11 cellular contexts compared by ENCODE assay signal in genomic region chr16:11780988-11781680, GRCh38. TPM values are rescaled to one million over a fixed set of nuclear protein-coding genes. Genes with fewer than 3 reads are reported as not detected.
A peak's percentile ranks its signal among the peaks of the same experiment; 100 is the strongest.
DNase-seq lines count a peak whose midpoint lies in the region; ATAC-seq, FAIRE-seq and TF ChIP-seq lines count a peak whose summit lies in the region.
"Had no signal": no experiment of that assay in that cellular context is flagged by ENCODE, and none has a peak within 500 bp of the region (broad histone marks: within the 10 kb centered on the region; RNA-seq: fewer than 3 reads in every experiment).

No MANE protein-coding gene starts in this region.

- TF ChIP-seq CTCF in K562 (IDR thresholded peaks at IDR 0.05 in 2 of 3, conservative IDR thresholded peaks at IDR 0.05 in 1 of 3; ENCODE audit: insufficient read depth in 2 of 3, low read depth in 1 of 3, low read length in 3 of 3): no peak
- no peak for TF ChIP-seq CTCF in prostate gland (IDR thresholded peaks at IDR 0.05)
- no peak for TF ChIP-seq CTCF in D721Med (IDR thresholded peaks at IDR 0.05; ENCODE audit: insufficient read depth, missing control alignments)

- WGBS in K562 (ENCODE audit: insufficient coverage, low coverage, missing lambda C conversion rate): 75% methylated on average over 4 of the region's 4 CpGs
- WGBS in prostate gland: 59% methylated on average over 4 of the region's 4 CpGs

- TF ChIP-seq RAD21 in K562 (CRISPR knock-in tag; conservative IDR thresholded peaks at IDR 0.05 in 1 of 2, IDR thresholded peaks at IDR 0.05 in 1 of 2): no peak

- no peak overlapping the region for H2AFZ ChIP-seq in K562 (ENCODE audit: low read depth, low read length)

- peaks cover 7 to 19% of the 10 kb centered on the region in 2 experiments for H3K4me1 ChIP-seq in K562 (replicated peaks in 1 of 2; ENCODE audit: control insufficient read depth in 2 of 2, insufficient read depth in 2 of 2, low read length in 2 of 2)
- peaks cover 12% of the 10 kb centered on the region for H3K4me1 ChIP-seq in prostate gland (replicated peaks)

- no peak for ATAC-seq in K562
- ATAC-seq: Panc1 had no signal

- BruUV-seq in K562 (replicated peaks; lab: Mats Ljungman, UMichigan): no TSS peak

- H3K36me3 ChIP-seq in K562 (ENCODE audit: control insufficient read depth, insufficient read depth, low read length): peaks cover 55% of the 10 kb centered on the region
- H3K36me3 ChIP-seq in prostate gland: peaks cover 0 to 7% of the 10 kb centered on the region in 2 donors

- CTCF ChIA-PET in K562 (lab: Yijun Ruan, JAX; ENCODE audit: low intra/inter-chr PET ratio): no interaction called here

- H3K4me3 ChIP-seq in K562 (no peak overlapping the region), prostate gland (no peak overlapping the region)

- TF ChIP-seq POLR2A in K562 (conservative IDR thresholded peaks at IDR 0.05): no peak
- no peak for TF ChIP-seq POLR2A in prostate gland (IDR thresholded peaks at IDR 0.05)

- TF ChIP-seq EP300 in K562 (IDR thresholded peaks at IDR 0.05; ENCODE audit: low read length): no peak

- peak; percentile 5 for DNase-seq in DMS153 (lab: John Stamatoyannopoulos, UW)
- DNase-seq in DMS153 treated with DMSO at 0.1 percent for 48 hours (lab: John Stamatoyannopoulos, UW; ENCODE audit: unreplicated experiment): no peak
- DNase-seq in NCI-H446 treated with DMSO at 0.1 percent for 48 hours (lab: John Stamatoyannopoulos, UW): peak; percentile 61
- DNase-seq in K562 (ENCODE audit: extremely low read depth in 1 of 4, low spot score in 3 of 4): no peak
- no peak for DNase-seq in prostate gland (ENCODE audit: low spot score)
- DNase-seq in D721Med (ENCODE audit: insufficient read length, low spot score): no peak
- DNase-seq in C1 segment of cervical spinal cord (lab: John Stamatoyannopoulos, UW): no peak
- no peak for DNase-seq in central memory CD4-positive, alpha-beta T cell
- DNase-seq: GOT3 had no signal

- peaks cover 52% of the 10 kb centered on the region for H3K79me2 ChIP-seq in K562 (ENCODE audit: control insufficient read depth, insufficient read depth, low read length)

- no peak overlapping the region for H3K9ac ChIP-seq in K562 (ENCODE audit: insufficient read depth in 1 of 2, low read depth in 2 of 2, low read length in 2 of 2)

- H3K4me2 ChIP-seq in K562 (ENCODE audit: insufficient read depth, low read length): no peak overlapping the region

- no peak for FAIRE-seq in K562 (lab: Jason Lieb, UNC)
- no peak for FAIRE-seq in D721Med (lab: Jason Lieb, UNC)

- H4K20me1 ChIP-seq in K562 (replicated peaks; ENCODE audit: control insufficient read depth, insufficient read depth, low read length): peaks cover 8% of the 10 kb centered on the region; the same call in 1 of the 2 replicates

- POLR2A ChIA-PET in K562 (lab: Yijun Ruan, JAX): interaction anchor here (0.6 to 3.3 kb wide), 3 partner anchors 10 to 82 kb away, joined by 4 to 18 read pairs (median 6); no protein-coding TSS in a partner anchor

- H3K9me3 ChIP-seq in K562 (replicated peaks; ENCODE audit: control insufficient read depth, insufficient read depth, low read depth, low read length): no peaks in the 10 kb centered on the region
- no peaks in the 10 kb centered on the region for H3K9me3 ChIP-seq in prostate gland
- H3K9me3 ChIP-seq: neutrophil had no signal

- H3K27ac ChIP-seq in K562 (ENCODE audit: extremely low read depth, low read depth, low read length): no peak overlapping the region
- peak overlapping the region; percentile 81 to 84 for H3K27ac ChIP-seq in prostate gland

- intact Hi-C loops in K562 (cut with micrococcal nuclease): no loop called here
- intact Hi-C loops in prostate gland (cut with DNase I): loop anchor here (5.0 kb wide), 1 partner anchor 39 kb away; the partner anchor contains the start of gene TXNDC11

- in situ Hi-C loops in K562 (cut with MboI): no loop called here

- H3K9me1 ChIP-seq in K562 (ENCODE audit: control insufficient read depth, insufficient read depth, low read length): no peaks in the 10 kb centered on the region

- H3K27me3 ChIP-seq in K562 (ENCODE audit: control insufficient read depth in 2 of 2, insufficient read depth in 2 of 2, low read length in 2 of 2) (no peaks in the 10 kb centered on the region), prostate gland (replicated peaks; ENCODE audit: insufficient read depth) (no peaks in the 10 kb centered on the region)
- H3K27me3 ChIP-seq: neutrophil had no signal

RNA-seq across cellular contexts. Expression of gene ZC3H7A, which starts 15.9 kb away (rescaled TPM):
- 92.3 and 244 TPM in 2 replicates for total RNA-seq in K562 (2011; cell fraction: chromatin; rRNA removed; ENCODE audit: low replicate concordance)
- 39.2 and 47.5 TPM in 2 replicates for total RNA-seq in K562 (2011; cell fraction: nucleolus; rRNA removed)
- 76.0 and 89.8 TPM in 2 replicates for total RNA-seq in K562 (2011; cell fraction: nucleoplasm; rRNA removed)
- total RNA-seq in K562 (2014; rRNA removed): 19.8 and 21.7 TPM in 2 replicates
- 23.7 and 27.1 TPM in 2 replicates for total RNA-seq in K562 (2014; rRNA removed; fragmentation: Illumina TruSeq; extraction: Trizol)
- 26.4 and 28.2 TPM in 2 replicates for total RNA-seq in K562 (2015; rRNA removed; fragmentation: Illumina TruSeq; extraction: Trizol)
- 37.1 and 39.4 TPM in 2 replicates for total RNA-seq in K562 (2021)
- polyA plus RNA-seq in K562 (2011; rRNA removed): 30.7 and 31.3 TPM in 2 replicates
- polyA plus RNA-seq in K562 (2011; cell fraction: cytosol; rRNA removed): 12.1 and 24.5 TPM in 2 replicates
- polyA plus RNA-seq in K562 (2011; cell fraction: nucleus; rRNA removed): 63.0 and 102 TPM in 2 replicates
- polyA plus RNA-seq in K562 (2012): 26.6 and 30.4 TPM in 2 replicates
- 40.0 and 49.1 TPM in 2 replicates for polyA plus RNA-seq in K562 (2014; fragmentation: Illumina TruSeq; extraction: Trizol)
- polyA plus RNA-seq in K562 (2014; fragmentation: Nextera tagmentation; extraction: Ambion mirVana): 10 to 100 TPM; 22.5 to 23.1 TPM
- 26.0 and 35.8 TPM in 2 replicates for polyA plus RNA-seq in K562 (2014; rRNA removed)
- polyA minus RNA-seq in K562 (2011; rRNA and poly(A)+ RNA removed): 29.4 and 36.0 TPM in 2 replicates
- 13.3 and 17.7 TPM in 2 replicates for polyA minus RNA-seq in K562 (2011; cell fraction: cytosol; rRNA and poly(A)+ RNA removed)
- polyA minus RNA-seq in K562 (2011; cell fraction: nucleus; rRNA and poly(A)+ RNA removed): 19.3 and 44.3 TPM in 2 replicates
- total RNA-seq in prostate gland: 10 to 100 TPM; 48.9 to 56.4 TPM

RNA-seq across cellular contexts. Expression of gene TXNDC11, which starts 38.5 kb away (rescaled TPM):
- total RNA-seq in K562 (2011; cell fraction: chromatin; rRNA removed; ENCODE audit: low replicate concordance): 65.0 and 78.1 TPM in 2 replicates
- 60.9 and 64.0 TPM in 2 replicates for total RNA-seq in K562 (2011; cell fraction: nucleolus; rRNA removed)
- total RNA-seq in K562 (2011; cell fraction: nucleoplasm; rRNA removed): 65.3 and 87.2 TPM in 2 replicates
- total RNA-seq in K562 (2014; rRNA removed) (26.2 and 32.9 TPM in 2 replicates), K562 (2014; rRNA removed; fragmentation: Illumina TruSeq; extraction: Trizol) (17.8 TPM in 2 replicates), K562 (2015; rRNA removed; fragmentation: Illumina TruSeq; extraction: Trizol) (28.2 and 28.6 TPM in 2 replicates), K562 (2021) (25.4 and 26.2 TPM in 2 replicates), prostate gland (10 to 100 TPM; 75.0 to 96.9 TPM)
- polyA plus RNA-seq in K562 (2011; rRNA removed) (32.6 and 35.8 TPM in 2 replicates), K562 (2014; fragmentation: Illumina TruSeq; extraction: Trizol) (27.7 and 29.2 TPM in 2 replicates), K562 (2014; fragmentation: Nextera tagmentation; extraction: Ambion mirVana) (1 to 10 TPM in 1 of 2 experiments, under 1 TPM in 1; 0.66 to 2.3 TPM), K562 (2014; rRNA removed) (22.2 and 32.3 TPM in 2 replicates)
- 40.2 and 47.6 TPM in 2 replicates for polyA plus RNA-seq in K562 (2011; cell fraction: cytosol; rRNA removed)
- 36.3 and 37.9 TPM in 2 replicates for polyA plus RNA-seq in K562 (2011; cell fraction: nucleus; rRNA removed)
- 18.8 and 43.5 TPM in 2 replicates for polyA plus RNA-seq in K562 (2012)
- 30.8 and 36.2 TPM in 2 replicates for polyA minus RNA-seq in K562 (2011; rRNA and poly(A)+ RNA removed)
- 13.2 and 22.6 TPM in 2 replicates for polyA minus RNA-seq in K562 (2011; cell fraction: cytosol; rRNA and poly(A)+ RNA removed)
- 14.3 and 22.9 TPM in 2 replicates for polyA minus RNA-seq in K562 (2011; cell fraction: nucleus; rRNA and poly(A)+ RNA removed)

Comparison
In these comparisons a context has a peak if more than half of its experiments do, and no peak if none do; other contexts are left out.
1. DNase-seq: peak in DMS153 (single experiment) and NCI-H446 treated with DMSO at 0.1 percent for 48 hours (single experiment); none in DMS153 treated with DMSO at 0.1 percent for 48 hours (single experiment), K562 (0 of 4), prostate gland (single experiment), D721Med (single experiment), C1 segment of cervical spinal cord (0 of 14) and central memory CD4-positive, alpha-beta T cell (single experiment).